24 cellular contexts compared by ENCODE assay signal in the genomic region with DNA sequence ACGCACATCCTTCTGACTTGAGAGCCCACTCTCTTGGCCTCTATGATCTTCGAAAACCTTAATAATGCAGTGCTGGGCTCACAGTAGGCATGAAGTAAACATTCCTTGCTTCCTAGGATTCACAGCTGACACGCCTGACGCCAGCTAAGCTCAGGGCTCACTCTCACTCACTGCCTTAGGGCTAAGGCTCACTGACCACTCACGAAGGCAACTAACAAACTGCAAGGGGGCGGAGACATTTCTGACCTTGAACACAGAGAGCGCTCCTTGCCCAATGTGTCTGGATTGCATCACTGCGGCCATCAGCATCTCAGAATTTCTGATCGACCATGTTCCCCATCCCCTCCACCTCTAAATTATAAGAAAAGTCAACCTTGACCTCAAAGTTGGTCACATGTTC.
DNase-seq lines count a peak whose midpoint lies in the region; FAIRE-seq and TF ChIP-seq lines count a peak whose summit lies in the region.
"Had no signal": no experiment of that assay in that cellular context is flagged by ENCODE, and none has a peak within 500 bp of the region (broad histone marks: within the 10 kb centered on the region; RNA-seq: fewer than 3 reads in every experiment).

No MANE protein-coding gene starts in this region.

- no peak overlapping the region for H3K4ac ChIP-seq in mesenchymal stem cell (ENCODE audit: low read depth in 1 of 2, low read length in 2 of 2)

- H2AK5ac ChIP-seq in mesenchymal stem cell (ENCODE audit: low read length, severe bottlenecking), result no peak overlapping the region

- H3K36me3 ChIP-seq in breast epithelium, result no peaks in the 10 kb centered on the region
- peaks cover 0 to 56% of the 10 kb centered on the region in 2 experiments for H3K36me3 ChIP-seq in mesenchymal stem cell (ENCODE audit: control insufficient read depth in 1 of 2, insufficient read depth in 2 of 2, low read depth in 1 of 2, low read length in 2 of 2)
- no peaks in the 10 kb centered on the region for H3K36me3 ChIP-seq in testis (ENCODE audit: low read depth, missing control alignments)
- H3K36me3 ChIP-seq: pancreas had no signal

- no peak for TF ChIP-seq POLR2A in breast epithelium (IDR thresholded peaks at IDR 0.05)
- TF ChIP-seq POLR2A in testis (IDR thresholded peaks at IDR 0.05), result no peak

- WGBS in mesenchymal stem cell, result 83% methylated on average over 9 of the region's 9 CpGs
- WGBS in testis, 2 donors, result 50 to 55% methylated on average over 9 of the region's 9 CpGs

- H3K4me1 ChIP-seq in breast epithelium (no peaks in the 10 kb centered on the region), mesenchymal stem cell (ENCODE audit: control insufficient read depth, insufficient read depth, low read depth, low read length) (no peaks in the 10 kb centered on the region), testis (peaks cover 22% of the 10 kb centered on the region)
- H3K4me1 ChIP-seq: body of pancreas, pancreas had no signal

- H3K9me3 ChIP-seq in breast epithelium (no peaks in the 10 kb centered on the region), mesenchymal stem cell (ENCODE audit: control insufficient read depth, low read length) (no peaks in the 10 kb centered on the region), testis (no peaks in the 10 kb centered on the region)
- H3K9me3 ChIP-seq: body of pancreas, pancreas, tibial artery had no signal

- H2BK120ac ChIP-seq in mesenchymal stem cell (ENCODE audit: low read depth, low read length), result no peak overlapping the region

- H3K18ac ChIP-seq in mesenchymal stem cell (ENCODE audit: low read depth in 1 of 2, low read length in 2 of 2), result peak overlapping the region in 1 of 2 experiments; percentile 83

- DNase-seq in DMS53 (lab: John Stamatoyannopoulos, UW) (peak; percentile 30), DMS53 treated with DMSO at 0.1 percent for 48 hours (lab: John Stamatoyannopoulos, UW; ENCODE audit: unreplicated experiment) (no peak), breast epithelium (ENCODE audit: low spot score in 2 of 2) (no peak), mesenchymal stem cell (peak; percentile 18), testis (peak; percentile 66), NCI-H1417 treated with DMSO at 0.1 percent for 48 hours (lab: John Stamatoyannopoulos, UW) (no peak), NCI-H774 (lab: John Stamatoyannopoulos, UW) (no peak), HTR-8/SVneo (ENCODE audit: insufficient read length, low spot score) (no peak)
- DNase-seq: activated CD4-positive, alpha-beta T cell treated with anti-CD3 and anti-CD28 coated beads, Interleukin-2, amount 10 ng/mL, durations not matched to agents 7 days and 5 days; activated naive CD8-positive, alpha-beta T cell treated with anti-CD3 and anti-CD28 coated beads, Interleukin-2, amount 10 ng/mL, durations not matched to agents 7 days and 5 days; AML-193; body of pancreas; cortex of kidney; Karpas-422; NCI-H1092 treated with DMSO at 0.1 percent for 48 hours; NCI-H2081 treated with DMSO at 0.1 percent for 48 hours; NCI-H524 treated with DMSO at 0.1 percent for 48 hours; pancreas; SIG-M5; stimulated activated CD4-positive, alpha-beta T cell treated with anti-CD3 and anti-CD28 coated beads, Interleukin-1b, Interleukin-23, amount 100 ng/mL, for 48 hours; stimulated activated naive B cell treated with anti-CD40 and anti-IgM and Interleukin-4, amounts not matched to agents 10 μg/mL and 1 μg/mL and 100 μg/mL, for 72 hours; T-helper 17 cell; tibial artery had no signal

- intact Hi-C loops in breast epithelium (cut with DNase I; ENCODE audit: low total_unique reads), result no loop called here
- intact Hi-C loops in testis (cut with DNase I; ENCODE audit: low total_unique reads), result no loop called here

- H2AFZ ChIP-seq in mesenchymal stem cell (ENCODE audit: low read depth, low read length), result no peak overlapping the region

- H2BK12ac ChIP-seq in mesenchymal stem cell (ENCODE audit: low read length in 2 of 2), result peak overlapping the region in 1 of 2 experiments; percentile 84

- H3K4me3 ChIP-seq in breast epithelium (peak overlapping the region in 1 of 3 donors; percentile 19), mesenchymal stem cell (ENCODE audit: insufficient read depth in 1 of 2, low read depth in 1 of 2, low read length in 2 of 2) (peak overlapping the region in 1 of 2 experiments; percentile 16), testis (no peak overlapping the region)
- H3K4me3 ChIP-seq: body of pancreas, pancreas, tibial artery had no signal

- no peak overlapping the region for H3K4me2 ChIP-seq in mesenchymal stem cell (ENCODE audit: low read length, poor library complexity, severe bottlenecking)

- FAIRE-seq in HTR-8/SVneo (lab: Jason Lieb, UNC), result no peak
- FAIRE-seq: pancreas had no signal

- peak overlapping the region; percentile 30 to 74 for H3K27ac ChIP-seq in breast epithelium
- no peak overlapping the region for H3K27ac ChIP-seq in mesenchymal stem cell (ENCODE audit: low read length, poor library complexity, severe bottlenecking)
- H3K27ac ChIP-seq in testis, result peak overlapping the region; percentile 64 to 65
- H3K27ac ChIP-seq: 22Rv1, body of pancreas, pancreas, tibial artery had no signal

- no peak overlapping the region for H3K14ac ChIP-seq in mesenchymal stem cell (ENCODE audit: low read length in 2 of 2)

- no peak overlapping the region for H2BK5ac ChIP-seq in mesenchymal stem cell (ENCODE audit: low read depth, low read length, poor library complexity, severe bottlenecking)

- H4K8ac ChIP-seq in mesenchymal stem cell (ENCODE audit: low read length), result no peak overlapping the region

- peak overlapping the region; percentile 46 for H3K9ac ChIP-seq in mesenchymal stem cell (ENCODE audit: low read length)

- TF ChIP-seq CTCF in breast epithelium (IDR thresholded peaks at IDR 0.05), result no peak
- TF ChIP-seq CTCF in testis (IDR thresholded peaks at IDR 0.05), result no peak

- H4K91ac ChIP-seq in mesenchymal stem cell (ENCODE audit: low read length), result no peak overlapping the region

- no peak overlapping the region for H2BK15ac ChIP-seq in mesenchymal stem cell (ENCODE audit: low read depth, poor library complexity, severe bottlenecking)

- H3K23ac ChIP-seq in mesenchymal stem cell (ENCODE audit: low read length in 2 of 2), result peak overlapping the region in 1 of 2 experiments; percentile 6

- H3K79me1 ChIP-seq in mesenchymal stem cell (replicated peaks; ENCODE audit: low read length, poor library complexity, severe bottlenecking), result no peaks in the 10 kb centered on the region

- no peaks in the 10 kb centered on the region for H3K27me3 ChIP-seq in breast epithelium
- no peaks in the 10 kb centered on the region for H3K27me3 ChIP-seq in mesenchymal stem cell (ENCODE audit: control insufficient read depth in 1 of 2, insufficient read depth in 1 of 2, low read length in 2 of 2)
- H3K27me3 ChIP-seq in testis, result no peaks in the 10 kb centered on the region
- H3K27me3 ChIP-seq: body of pancreas, pancreas, tibial artery had no signal

Comparison
In these comparisons a context has a peak if more than half of its experiments do, and no peak if none do; other contexts are left out.
1. DNase-seq: peak in DMS53 (single experiment), mesenchymal stem cell (single experiment) and testis (single experiment); none in DMS53 treated with DMSO at 0.1 percent for 48 hours (single experiment), breast epithelium (0 of 2), NCI-H1417 treated with DMSO at 0.1 percent for 48 hours (single experiment), NCI-H774 (single experiment) and HTR-8/SVneo (single experiment).